Comparison of ENCODE assay signal across 13 cellular contexts in genomic region chr9:87120610-87121009, GRCh38.
"Had no signal": no experiment of that assay in that cellular context is flagged by ENCODE, and none has a peak within 500 bp of the region (broad histone marks: within the 10 kb centered on the region; RNA-seq: fewer than 3 reads in every experiment).

No MANE protein-coding gene starts in this region.

- H3K27me3 ChIP-seq: ovary had no signal

- H3K27ac ChIP-seq: epithelial cell of prostate, ovary had no signal

- DNase-seq: activated CD4-positive, alpha-beta memory T cell treated with anti-CD3 and anti-CD28 coated beads, Interleukin-2, amount 10 ng/mL, durations not matched to agents 7 days and 5 days; activated CD4-positive, alpha-beta T cell treated with anti-CD3 and anti-CD28 coated beads for 36 hours; activated gamma-delta T cell; activated T-cell treated with anti-CD3 and anti-CD28 coated beads, Interleukin-2, amount 50 U/mL, for 48 hours; anterior cingulate cortex; cortex of kidney; effector memory CD4-positive, alpha-beta T cell; ovary; SHP77 treated with DMSO at 0.1 percent for 48 hours; trophoblast cell had no signal

- H3K9me3 ChIP-seq: ovary had no signal

- H3K36me3 ChIP-seq: ovary had no signal

- H3K4me3 ChIP-seq: lung, ovary had no signal

- ATAC-seq: activated CD4-positive, alpha-beta T cell treated with anti-CD3 and anti-CD28 coated beads for 36 hours; natural killer cell treated with Interleukin-12 subunit alpha and Interleukin-12 subunit beta and Interleukin-15 and Interleukin-18, amount 100 ng/mL, for 72 hours had no signal
